ENCODE assay signal across 30 cellular contexts in genomic region chr16:13013043-13013442, GRCh38.
"Had no signal": no experiment of that assay in that cellular context is flagged by ENCODE, and none has a peak within 500 bp of the region (broad histone marks: within the 10 kb centered on the region; RNA-seq: fewer than 3 reads in every experiment).

No MANE protein-coding gene starts in this region.

- H3K4me3 ChIP-seq: dorsolateral prefrontal cortex, gastrocnemius medialis, heart left ventricle, hepatocyte, lung, mucosa of descending colon, pancreas, smooth muscle cell, suprapubic skin, transverse colon, upper lobe of right lung, uterus had no signal

- H3K4me1 ChIP-seq: gastrocnemius medialis, heart left ventricle, pancreas, suprapubic skin, transverse colon, upper lobe of right lung, uterus had no signal

- ATAC-seq: esophagus mucosa; gastrocnemius medialis; heart left ventricle; left lobe of liver; mucosa of descending colon; naive thymus-derived CD4-positive, alpha-beta T cell; pancreas; sciatic nerve; stimulated activated naive CD8-positive, alpha-beta T cell treated with anti-CD3 and anti-CD28 coated beads, Interleukin-15, amount 100 ng/mL, for 72 hours; upper lobe of right lung had no signal

- H3K9me3 ChIP-seq: gastrocnemius medialis, heart left ventricle, mucosa of descending colon, neutrophil, pancreas, suprapubic skin, transverse colon, upper lobe of right lung, uterus had no signal

- H3K36me3 Mint-ChIP-seq: mesothelial cell of epicardium had no signal

- H3K4me2 ChIP-seq: hepatocyte, smooth muscle cell had no signal

- H3K79me2 ChIP-seq: hepatocyte had no signal

- H3K27ac ChIP-seq: epithelial cell of prostate, gastrocnemius medialis, heart left ventricle, hepatocyte, neutrophil, pancreas, suprapubic skin, transverse colon, upper lobe of right lung, uterus had no signal

- DNase-seq: effector CD4-positive, alpha-beta T cell; foreskin fibroblast; gastrocnemius medialis; heart left ventricle; kidney; mucosa of descending colon; naive thymus-derived CD4-positive, alpha-beta T cell; pancreas; stimulated activated CD4-positive, alpha-beta T cell treated with anti-CD3 and anti-CD28 coated beads, Interleukin-12 subunit alpha, Interleukin-12 subunit beta, amount 100 ng/mL, for 4 hours; stimulated activated CD4-positive, alpha-beta T cell treated with anti-CD3 and anti-CD28 coated beads, Interleukin-1b, Interleukin-23, amount 100 ng/mL, for 48 hours; stimulated activated CD4-positive, alpha-beta T cell treated with anti-CD3 and anti-CD28 coated beads, Interleukin-4, amount 100 ng/mL, for 1 hour; stimulated activated CD8-positive, alpha-beta memory T cell treated with anti-CD3 and anti-CD28 coated beads, Interleukin-4, amount 100 ng/mL, for 48 hours; stimulated activated naive CD4-positive, alpha-beta T cell; stimulated activated naive CD8-positive, alpha-beta T cell treated with anti-CD3 and anti-CD28 coated beads, Interleukin-15, amount 100 ng/mL, for 72 hours; transverse colon; upper lobe of right lung; uterus had no signal

- H3K27me3 ChIP-seq: dorsolateral prefrontal cortex, gastrocnemius medialis, hepatocyte, neutrophil, pancreas, suprapubic skin, transverse colon, upper lobe of right lung, uterus had no signal

- H3K36me3 ChIP-seq: gastrocnemius medialis, heart left ventricle, neutrophil, pancreas, suprapubic skin, transverse colon, upper lobe of right lung, uterus had no signal

- H3K9me3 Mint-ChIP-seq: mesothelial cell of epicardium, nephron progenitor cell had no signal

- H2AFZ ChIP-seq: hepatocyte had no signal

- H3K27me3 Mint-ChIP-seq: stimulated activated naive CD8-positive, alpha-beta T cell treated with anti-CD3 and anti-CD28 coated beads, Interleukin-15, amount 100 ng/mL, for 72 hours had no signal

- H3K4me1 Mint-ChIP-seq: memory B cell; mesothelial cell of epicardium; stimulated activated naive CD8-positive, alpha-beta T cell treated with anti-CD3 and anti-CD28 coated beads, Interleukin-15, amount 100 ng/mL, for 72 hours had no signal

- H3K27ac Mint-ChIP-seq: memory B cell; mesothelial cell of epicardium; naive thymus-derived CD4-positive, alpha-beta T cell; nephron progenitor cell; stimulated activated naive CD8-positive, alpha-beta T cell treated with anti-CD3 and anti-CD28 coated beads, Interleukin-15, amount 100 ng/mL, for 72 hours had no signal

- H3K4me3 Mint-ChIP-seq: memory B cell; mesothelial cell of epicardium; naive thymus-derived CD4-positive, alpha-beta T cell; nephron progenitor cell; stimulated activated naive CD8-positive, alpha-beta T cell treated with anti-CD3 and anti-CD28 coated beads, Interleukin-15, amount 100 ng/mL, for 72 hours had no signal
